ENCODE assay signal across 14 cellular contexts in the genomic region with DNA sequence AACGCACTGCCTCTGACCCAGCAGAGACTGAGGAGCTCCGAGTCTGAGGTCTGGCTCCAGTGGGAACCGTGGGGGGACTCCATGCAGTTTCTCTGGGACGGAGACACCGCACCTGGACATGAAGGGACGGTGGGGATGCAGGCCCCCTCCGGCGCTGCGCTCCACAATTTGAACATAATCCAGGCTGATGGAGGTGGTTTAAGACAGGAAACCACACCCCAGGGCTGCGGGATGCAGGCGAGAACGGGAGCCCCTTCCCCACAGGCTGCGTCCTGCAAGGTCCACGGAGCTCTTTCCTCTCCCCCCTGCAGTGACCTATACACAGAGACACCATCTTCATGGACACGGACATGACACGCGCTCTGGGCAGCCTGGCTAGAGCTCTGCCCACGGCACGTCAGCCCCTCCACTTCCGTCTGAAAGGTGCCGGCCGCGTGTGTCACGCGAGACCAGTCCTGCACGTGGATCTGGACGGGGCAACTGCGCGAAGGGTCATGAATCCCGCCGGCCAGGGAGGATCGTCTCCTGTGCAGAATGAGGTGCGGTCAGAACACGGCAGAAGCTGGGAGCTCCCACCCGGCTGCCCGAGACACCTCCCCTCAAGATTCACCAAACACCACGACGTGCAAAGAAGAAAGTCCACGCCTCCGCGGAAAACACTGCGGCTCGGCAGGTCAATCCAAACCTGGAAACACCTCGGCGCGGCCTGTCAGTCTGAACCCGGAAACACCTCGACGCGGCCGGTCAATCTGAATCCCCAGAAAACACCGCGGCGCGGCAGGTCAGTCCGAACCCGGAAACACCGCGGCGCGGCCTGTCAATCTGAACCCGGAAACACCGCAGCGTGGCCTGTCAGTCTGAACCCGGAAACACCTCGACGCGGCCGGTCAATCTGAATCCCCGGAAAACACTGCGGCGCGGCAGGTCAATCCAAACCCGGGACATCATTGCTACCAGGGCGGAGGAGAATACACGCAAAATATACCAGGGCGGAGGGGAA.
"Had no signal": no experiment of that assay in that cellular context is flagged by ENCODE, and none has a peak within 500 bp of the region (broad histone marks: within the 10 kb centered on the region; RNA-seq: fewer than 3 reads in every experiment).

No MANE protein-coding gene starts in this region.

- H3K36me3 ChIP-seq: adrenal gland, esophagus squamous epithelium, prostate gland, SJCRH30, thyroid gland had no signal

- DNase-seq: activated CD4-positive, alpha-beta T cell treated with anti-CD3 and anti-CD28 coated beads, Interleukin-2, amount 50 U/mL, for 48 hours; activated T-cell treated with anti-CD3 and anti-CD28 coated beads, Interleukin-2, amount 50 U/mL, for 1 hour; adrenal gland; effector memory CD8-positive, alpha-beta T cell; esophagus squamous epithelium; left cardiac atrium; SJCRH30; stimulated activated CD8-positive, alpha-beta memory T cell treated with anti-CD3 and anti-CD28 coated beads, Interleukin-4, amount 100 ng/mL, for 48 hours; stimulated activated naive CD4-positive, alpha-beta T cell; thyroid gland had no signal

- ATAC-seq: activated naive CD4-positive, alpha-beta T cell treated with anti-CD3 and anti-CD28 coated beads, Interleukin-2, amount 50 U/mL, for 72 hours; effector memory CD8-positive, alpha-beta T cell; left cardiac atrium had no signal

- H3K9me3 ChIP-seq: prostate gland, thyroid gland had no signal

- H3K4me3 ChIP-seq: adrenal gland, esophagus squamous epithelium, prostate gland, SJCRH30, thyroid gland had no signal

- H3K27ac ChIP-seq: adrenal gland, esophagus squamous epithelium, prostate gland, SJCRH30, thyroid gland had no signal

- H3K36me3 Mint-ChIP-seq: mesothelial cell of epicardium had no signal

- H3K4me3 Mint-ChIP-seq: dendritic cell treated with granulocyte-macrophage colony-stimulating factor and Interleukin-4, amounts not matched to agents 40 ng/mL and 50 ng/mL, for 4 days; effector memory CD8-positive, alpha-beta T cell; mesothelial cell of epicardium had no signal

- H3K4me1 ChIP-seq: adrenal gland, esophagus squamous epithelium, prostate gland, SJCRH30, thyroid gland had no signal

- H3K27me3 Mint-ChIP-seq: dendritic cell treated with granulocyte-macrophage colony-stimulating factor and Interleukin-4, amounts not matched to agents 40 ng/mL and 50 ng/mL, for 4 days; effector memory CD8-positive, alpha-beta T cell had no signal

- H3K27ac Mint-ChIP-seq: activated naive CD4-positive, alpha-beta T cell treated with anti-CD3 and anti-CD28 coated beads, Interleukin-2, amount 50 U/mL, for 72 hours; dendritic cell treated with granulocyte-macrophage colony-stimulating factor and Interleukin-4, amounts not matched to agents 40 ng/mL and 50 ng/mL, for 4 days; effector memory CD8-positive, alpha-beta T cell; mesothelial cell of epicardium had no signal

- H3K9me3 Mint-ChIP-seq: effector memory CD8-positive, alpha-beta T cell had no signal

- H3K27me3 ChIP-seq: adrenal gland, thyroid gland had no signal
